ENCODE assay signal across 23 cellular contexts in genomic region chr3:185539934-185540333, GRCh38. TPM values are rescaled to one million over a fixed set of nuclear protein-coding genes. Genes with fewer than 3 reads are reported as not detected.
"Had no signal": no experiment of that assay in that cellular context is flagged by ENCODE, and none has a peak within 500 bp of the region (broad histone marks: within the 10 kb centered on the region; RNA-seq: fewer than 3 reads in every experiment).

No MANE protein-coding gene starts in this region.

- H3K36me3 Mint-ChIP-seq: naive B cell; stimulated activated naive B cell treated with anti-CD40 and anti-IgM and Interleukin-4, amounts not matched to agents 10 μg/mL and 1 μg/mL and 100 μg/mL, for 72 hours had no signal

- H3K4me3 Mint-ChIP-seq: naive B cell; nephron progenitor cell; stimulated activated naive B cell treated with anti-CD40 and anti-IgM and Interleukin-4, amounts not matched to agents 10 μg/mL and 1 μg/mL and 100 μg/mL, for 72 hours had no signal

- DNase-seq: cortex of kidney; esophagus squamous epithelium; foreskin melanocyte; head of caudate nucleus; kidney; left cardiac atrium; left ventricle myocardium inferior; mesenchymal stem cell; midbrain; naive B cell; nephron progenitor cell; psoas muscle; retina; stimulated activated CD4-positive, alpha-beta T cell treated with anti-CD3 and anti-CD28 coated beads, Interleukin-2, amount 100 ng/mL, for 24 hours; stimulated activated CD4-positive, alpha-beta T cell treated with anti-CD3 and anti-CD28 coated beads, Interleukin-4, amount 100 ng/mL, for 4 hours; stimulated activated naive B cell treated with anti-CD40 and anti-IgM and Interleukin-4, amounts not matched to agents 10 μg/mL and 1 μg/mL and 100 μg/mL, for 72 hours; upper lobe of left lung; uterus had no signal

- H3K36me3 ChIP-seq: esophagus squamous epithelium, left ventricle myocardium inferior, neutrophil, right lobe of liver, upper lobe of left lung, uterus had no signal

- H3K9me3 ChIP-seq: esophagus squamous epithelium, left ventricle myocardium inferior, neutrophil, psoas muscle, right lobe of liver, upper lobe of left lung, uterus had no signal

- ATAC-seq: left cardiac atrium; psoas muscle; right lobe of liver; stimulated activated naive B cell treated with anti-CD40 and anti-IgM and Interleukin-4, amounts not matched to agents 10 μg/mL and 1 μg/mL and 100 μg/mL, for 72 hours had no signal

- H3K27ac Mint-ChIP-seq: naive B cell; nephron progenitor cell; stimulated activated naive B cell treated with anti-CD40 and anti-IgM and Interleukin-4, amounts not matched to agents 10 μg/mL and 1 μg/mL and 100 μg/mL, for 72 hours had no signal

- H3K4me2 ChIP-seq: hepatocyte had no signal

- H3K9me3 Mint-ChIP-seq: naive B cell; nephron progenitor cell; stimulated activated naive B cell treated with anti-CD40 and anti-IgM and Interleukin-4, amounts not matched to agents 10 μg/mL and 1 μg/mL and 100 μg/mL, for 72 hours had no signal

- H3K4me3 ChIP-seq: esophagus squamous epithelium, hepatocyte, left ventricle myocardium inferior, lung, psoas muscle, right lobe of liver, upper lobe of left lung, uterus had no signal

- H3K27me3 ChIP-seq: esophagus squamous epithelium, hepatocyte, neutrophil, right lobe of liver, upper lobe of left lung, uterus had no signal

- H2AFZ ChIP-seq: hepatocyte had no signal

- H3K4me1 ChIP-seq: left ventricle myocardium inferior, psoas muscle, right lobe of liver, uterus had no signal

- H3K27ac ChIP-seq: esophagus squamous epithelium, hepatocyte, left ventricle myocardium inferior, neutrophil, psoas muscle, right lobe of liver, upper lobe of left lung, uterus had no signal

RNA-seq across cellular contexts. Expression of gene LIPH, which starts 12.5 kb away (rescaled TPM):
- total RNA-seq: osteoblast, psoas muscle had no signal
